11 cellular contexts compared by ENCODE assay signal in genomic region chr19:534088-534487, GRCh38. TPM values are rescaled to one million over a fixed set of nuclear protein-coding genes. Genes with fewer than 3 reads are reported as not detected.
A peak's percentile ranks its signal among the peaks of the same experiment; 100 is the strongest.
DNase-seq lines count a peak whose midpoint lies in the region; ATAC-seq, FAIRE-seq and TF ChIP-seq lines count a peak whose summit lies in the region.
"Had no signal": no experiment of that assay in that cellular context is flagged by ENCODE, and none has a peak within 500 bp of the region (broad histone marks: within the 10 kb centered on the region; RNA-seq: fewer than 3 reads in every experiment).

No MANE protein-coding gene starts in this region.

- intact Hi-C loops in dendritic cell treated with granulocyte-macrophage colony-stimulating factor and Interleukin-4, amounts not matched to agents 40 ng/mL and 50 ng/mL, for 4 days (cut with micrococcal nuclease): loop anchor here (5.0 kb wide), 1 partner anchor 38 kb away; the partner anchor contains the start of gene BSG

- peaks cover 39% of the 10 kb centered on the region for H3K4me1 Mint-ChIP-seq in dendritic cell treated with granulocyte-macrophage colony-stimulating factor and Interleukin-4, amounts not matched to agents 40 ng/mL and 50 ng/mL, for 4 days (ENCODE audit: low read depth)
- peaks cover 18% of the 10 kb centered on the region for H3K4me1 Mint-ChIP-seq in neural progenitor cell

- no peak overlapping the region for H3K27ac ChIP-seq in Karpas-422 (ENCODE audit: low read length)
- no peak overlapping the region for H3K27ac ChIP-seq in neural progenitor cell

- TF ChIP-seq POLR2A in GM12892 (IDR thresholded peaks at IDR 0.05; ENCODE audit: low read depth, low read length): no peak

- H3K4me3 ChIP-seq in AG10803 (ENCODE audit: low read length) (peak overlapping the region; percentile 88), Karpas-422 (ENCODE audit: low read length) (no peak overlapping the region), neural progenitor cell (no peak overlapping the region)

- H3K27me3 ChIP-seq in Karpas-422 (ENCODE audit: low read length) (no peaks in the 10 kb centered on the region), neural progenitor cell (no peaks in the 10 kb centered on the region)

- H3K27ac Mint-ChIP-seq in dendritic cell treated with granulocyte-macrophage colony-stimulating factor and Interleukin-4, amounts not matched to agents 40 ng/mL and 50 ng/mL, for 4 days: peak overlapping the region; percentile 82
- H3K27ac Mint-ChIP-seq in neural progenitor cell: no peak overlapping the region

- peak overlapping the region; percentile 98; the same call in 1 of the 2 replicates for H3K9ac ChIP-seq in Karpas-422 (ENCODE audit: low read length)
- H3K9ac ChIP-seq in neural progenitor cell: no peak overlapping the region

- H3K4me3 Mint-ChIP-seq in dendritic cell treated with granulocyte-macrophage colony-stimulating factor and Interleukin-4, amounts not matched to agents 40 ng/mL and 50 ng/mL, for 4 days: peak overlapping the region; percentile 23
- H3K4me3 Mint-ChIP-seq in neural progenitor cell: peak overlapping the region; percentile 93

- H3K4me2 ChIP-seq in Karpas-422 (ENCODE audit: low read depth, low read length, poor library complexity, severe bottlenecking): no peak overlapping the region
- H3K4me2 ChIP-seq in neural progenitor cell: peak overlapping the region; percentile 93

- H3K36me3 ChIP-seq in Karpas-422 (ENCODE audit: insufficient read depth, low read length) (no peaks in the 10 kb centered on the region), neural progenitor cell (no peaks in the 10 kb centered on the region)

- DNase-seq in AG10803 (ENCODE audit: low read depth): no peak
- no peak for DNase-seq in Karpas-422
- DNase-seq in neural progenitor cell (ENCODE audit: low spot score): no peak
- no peak for DNase-seq in HuH-7.5 (ENCODE audit: low spot score)
- DNase-seq in GM12892 (ENCODE audit: insufficient read length): no peak
- DNase-seq in SKM-1 (lab: John Stamatoyannopoulos, UW; ENCODE audit: unreplicated experiment): no peak
- DNase-seq: activated effector memory CD4-positive, alpha-beta T cell treated with Interleukin-2 at 50 U/mL for 16 hours; H7; hippocampal formation had no signal

- H3F3A ChIP-seq in neural progenitor cell (ENCODE audit: low read depth): peaks cover 19% of the 10 kb centered on the region

- H3K9me3 ChIP-seq in Karpas-422 (ENCODE audit: low read length) (no peaks in the 10 kb centered on the region), neural progenitor cell (ENCODE audit: low read depth) (no peaks in the 10 kb centered on the region)

- H2AFZ ChIP-seq in Karpas-422 (ENCODE audit: low read length): no peak overlapping the region
- no peak overlapping the region for H2AFZ ChIP-seq in neural progenitor cell (replicated peaks)

- H4K20me1 ChIP-seq in Karpas-422 (ENCODE audit: insufficient read depth, low read depth, low read length) (peaks cover 31% of the 10 kb centered on the region), neural progenitor cell (ENCODE audit: low read depth) (peaks cover 58% of the 10 kb centered on the region)

- H3K9me3 Mint-ChIP-seq in dendritic cell treated with granulocyte-macrophage colony-stimulating factor and Interleukin-4, amounts not matched to agents 40 ng/mL and 50 ng/mL, for 4 days: no peaks in the 10 kb centered on the region
- no peaks in the 10 kb centered on the region for H3K9me3 Mint-ChIP-seq in neural progenitor cell

- H3K4me1 ChIP-seq in Karpas-422 (ENCODE audit: low read length): peaks cover 18% of the 10 kb centered on the region
- H3K4me1 ChIP-seq in neural progenitor cell: peaks cover 8% of the 10 kb centered on the region

- TF ChIP-seq CTCF in AG10803 (conservative IDR thresholded peaks at IDR 0.05; ENCODE audit: low read length): no peak
- no peak for TF ChIP-seq CTCF in neural progenitor cell (IDR thresholded peaks at IDR 0.05)

- ATAC-seq in HG03139 (IDR thresholded peaks at IDR 0.05; ENCODE audit: unreplicated experiment): no peak

- peaks cover 36% of the 10 kb centered on the region for H3K79me2 ChIP-seq in Karpas-422 (ENCODE audit: low read length)
- H3K79me2 ChIP-seq in neural progenitor cell (ENCODE audit: low read depth): peaks cover 35% of the 10 kb centered on the region

- peaks cover 63% of the 10 kb centered on the region for H3K36me3 Mint-ChIP-seq in dendritic cell treated with granulocyte-macrophage colony-stimulating factor and Interleukin-4, amounts not matched to agents 40 ng/mL and 50 ng/mL, for 4 days (ENCODE audit: low read depth)
- H3K36me3 Mint-ChIP-seq in neural progenitor cell: peaks cover 8% of the 10 kb centered on the region

- no peaks in the 10 kb centered on the region for H3K27me3 Mint-ChIP-seq in dendritic cell treated with granulocyte-macrophage colony-stimulating factor and Interleukin-4, amounts not matched to agents 40 ng/mL and 50 ng/mL, for 4 days
- H3K27me3 Mint-ChIP-seq in neural progenitor cell (ENCODE audit: insufficient read depth, low read depth): no peaks in the 10 kb centered on the region

- no peak for FAIRE-seq in GM12892 (lab: Jason Lieb, UNC)

- no peaks in the 10 kb centered on the region for H3K9me2 ChIP-seq in Karpas-422 (replicated peaks; ENCODE audit: insufficient read depth, low read length)

RNA-seq across cellular contexts. Expression of gene CDC34, which starts 2.5 kb away (rescaled TPM):
- total RNA-seq in Karpas-422 (2014; rRNA removed; shearing (Covaris generic); ENCODE audit: low replicate concordance): 25.7 and 96.8 TPM in 2 replicates
- 42.5 and 92.6 TPM in 2 replicates for total RNA-seq in neural progenitor cell (ENCODE audit: low replicate concordance)
- polyA plus RNA-seq in GM12892 (2012; ENCODE audit: missing spikeins): 22.1 TPM

RNA-seq across cellular contexts. Expression of gene GZMM, which starts 9.8 kb away (rescaled TPM):
- 0.32 TPM in 1 of 2 replicates, not detected in the other for total RNA-seq in Karpas-422 (2014; rRNA removed; shearing (Covaris generic); ENCODE audit: low replicate concordance)
- not detected in 2 replicates for total RNA-seq in neural progenitor cell (ENCODE audit: low replicate concordance)
- not detected for polyA plus RNA-seq in GM12892 (2012; ENCODE audit: missing spikeins)

RNA-seq across cellular contexts. Expression of gene TPGS1, which starts 26.8 kb away (rescaled TPM):
- 13.8 and 46.6 TPM in 2 replicates for total RNA-seq in Karpas-422 (2014; rRNA removed; shearing (Covaris generic); ENCODE audit: low replicate concordance)
- total RNA-seq in neural progenitor cell (ENCODE audit: low replicate concordance): 9.4 and 31.1 TPM in 2 replicates
- polyA plus RNA-seq in GM12892 (2012; ENCODE audit: missing spikeins): 0.51 TPM

RNA-seq across cellular contexts. Expression of gene MADCAM1, which starts 37.8 kb away (rescaled TPM):
- total RNA-seq in Karpas-422 (2014; rRNA removed; shearing (Covaris generic); ENCODE audit: low replicate concordance): 0.11 and 0.97 TPM in 2 replicates
- 0.09 TPM in 1 of 2 replicates, not detected in the other for total RNA-seq in neural progenitor cell (ENCODE audit: low replicate concordance)
- polyA plus RNA-seq in GM12892 (2012; ENCODE audit: missing spikeins): not detected
- total RNA-seq: H7 had no signal

RNA-seq across cellular contexts. Expression of gene BSG, which starts 38.3 kb away (rescaled TPM):
- total RNA-seq in Karpas-422 (2014; rRNA removed; shearing (Covaris generic); ENCODE audit: low replicate concordance): 124 and 186 TPM in 2 replicates
- 330 and 913 TPM in 2 replicates for total RNA-seq in neural progenitor cell (ENCODE audit: low replicate concordance)
- polyA plus RNA-seq in GM12892 (2012; ENCODE audit: missing spikeins): 135 TPM
